In the genomic region with DNA sequence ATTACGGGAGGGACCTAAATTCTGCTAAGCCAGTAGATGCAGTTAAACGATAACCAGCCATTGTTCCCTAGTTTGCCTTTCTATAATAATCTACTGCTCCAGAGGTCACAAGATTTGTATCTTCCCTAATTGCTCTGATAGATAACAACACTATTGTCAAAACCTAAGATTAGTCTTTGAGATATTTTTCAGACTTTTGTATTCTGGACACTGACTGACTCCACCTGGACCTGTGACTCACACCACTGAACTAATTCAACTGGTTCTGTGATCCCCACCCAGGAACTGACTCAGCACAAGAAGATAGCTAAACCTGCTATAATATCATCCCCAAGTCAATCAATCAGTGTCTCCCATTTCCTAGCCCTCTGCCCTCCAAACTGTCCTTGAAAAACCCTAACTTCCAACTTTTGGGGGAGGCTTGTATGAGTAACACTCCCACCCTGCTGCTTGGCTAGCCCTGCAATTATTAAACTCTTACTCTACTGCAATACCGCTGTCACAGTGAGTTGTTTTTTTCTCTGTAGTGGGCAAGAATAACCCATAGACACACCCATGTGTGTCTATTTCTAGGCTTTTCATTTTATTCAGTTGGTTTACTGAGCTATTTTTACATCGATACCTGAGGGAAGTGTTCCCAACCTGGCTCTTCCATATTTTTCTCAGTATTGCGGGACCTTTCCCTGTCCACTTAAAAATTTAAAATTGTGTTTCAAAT, we compare ENCODE assay signal across 2 cellular contexts.
TF ChIP-seq lines count a peak whose summit lies in the region.

No MANE protein-coding gene starts in this region.

TF ChIP-seq in HepG2, 621 proteins besides CTCF, POLR2A, EP300 and RAD21:
- TF ChIP-seq, protein P1, sequence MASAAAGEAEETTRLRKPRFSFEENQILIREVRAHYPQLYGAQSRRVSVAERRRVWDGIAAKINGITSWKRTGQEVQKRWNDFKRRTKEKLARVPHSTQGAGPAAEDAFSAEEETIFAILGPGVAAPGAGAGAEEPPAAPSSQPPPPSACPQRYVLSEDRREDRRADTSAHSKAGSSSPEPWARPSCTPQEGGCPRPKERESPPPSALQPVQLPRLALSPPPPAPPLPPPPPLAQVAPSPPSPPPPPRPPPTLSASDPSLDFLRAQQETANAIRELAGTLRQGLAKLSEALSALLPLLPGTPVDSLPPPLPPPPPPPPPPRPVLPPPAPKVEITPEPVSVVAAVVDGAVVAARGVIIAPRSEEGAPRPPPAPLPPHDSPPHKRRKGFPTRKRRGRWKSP (CRISPR knock-in tag; IDR thresholded peaks at IDR 0.05) = no peak

TF ChIP-seq in WTC11, 78 proteins besides CTCF, POLR2A, EP300 and RAD21 (continued from another document):
- TF ChIP-seq, protein P2, sequence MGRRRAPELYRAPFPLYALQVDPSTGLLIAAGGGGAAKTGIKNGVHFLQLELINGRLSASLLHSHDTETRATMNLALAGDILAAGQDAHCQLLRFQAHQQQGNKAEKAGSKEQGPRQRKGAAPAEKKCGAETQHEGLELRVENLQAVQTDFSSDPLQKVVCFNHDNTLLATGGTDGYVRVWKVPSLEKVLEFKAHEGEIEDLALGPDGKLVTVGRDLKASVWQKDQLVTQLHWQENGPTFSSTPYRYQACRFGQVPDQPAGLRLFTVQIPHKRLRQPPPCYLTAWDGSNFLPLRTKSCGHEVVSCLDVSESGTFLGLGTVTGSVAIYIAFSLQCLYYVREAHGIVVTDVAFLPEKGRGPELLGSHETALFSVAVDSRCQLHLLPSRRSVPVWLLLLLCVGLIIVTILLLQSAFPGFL (CRISPR knock-in tag; IDR thresholded peaks at IDR 0.05; ENCODE audit: borderline replicate concordance) = no peak
- TF ChIP-seq ZNF423 (CRISPR knock-in tag; IDR thresholded peaks at IDR 0.05) = no peak
- TF ChIP-seq ZNF121 (CRISPR knock-in tag; IDR thresholded peaks at IDR 0.05) = no peak
- TF ChIP-seq, protein P3, sequence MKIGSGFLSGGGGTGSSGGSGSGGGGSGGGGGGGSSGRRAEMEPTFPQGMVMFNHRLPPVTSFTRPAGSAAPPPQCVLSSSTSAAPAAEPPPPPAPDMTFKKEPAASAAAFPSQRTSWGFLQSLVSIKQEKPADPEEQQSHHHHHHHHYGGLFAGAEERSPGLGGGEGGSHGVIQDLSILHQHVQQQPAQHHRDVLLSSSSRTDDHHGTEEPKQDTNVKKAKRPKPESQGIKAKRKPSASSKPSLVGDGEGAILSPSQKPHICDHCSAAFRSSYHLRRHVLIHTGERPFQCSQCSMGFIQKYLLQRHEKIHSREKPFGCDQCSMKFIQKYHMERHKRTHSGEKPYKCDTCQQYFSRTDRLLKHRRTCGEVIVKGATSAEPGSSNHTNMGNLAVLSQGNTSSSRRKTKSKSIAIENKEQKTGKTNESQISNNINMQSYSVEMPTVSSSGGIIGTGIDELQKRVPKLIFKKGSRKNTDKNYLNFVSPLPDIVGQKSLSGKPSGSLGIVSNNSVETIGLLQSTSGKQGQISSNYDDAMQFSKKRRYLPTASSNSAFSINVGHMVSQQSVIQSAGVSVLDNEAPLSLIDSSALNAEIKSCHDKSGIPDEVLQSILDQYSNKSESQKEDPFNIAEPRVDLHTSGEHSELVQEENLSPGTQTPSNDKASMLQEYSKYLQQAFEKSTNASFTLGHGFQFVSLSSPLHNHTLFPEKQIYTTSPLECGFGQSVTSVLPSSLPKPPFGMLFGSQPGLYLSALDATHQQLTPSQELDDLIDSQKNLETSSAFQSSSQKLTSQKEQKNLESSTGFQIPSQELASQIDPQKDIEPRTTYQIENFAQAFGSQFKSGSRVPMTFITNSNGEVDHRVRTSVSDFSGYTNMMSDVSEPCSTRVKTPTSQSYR (CRISPR knock-in tag; IDR thresholded peaks at IDR 0.05) = no peak
- TF ChIP-seq ZMAT4 (CRISPR knock-in tag; IDR thresholded peaks at IDR 0.05) = no peak
- no peak for TF ChIP-seq JAZF1 (CRISPR knock-in tag; IDR thresholded peaks at IDR 0.05)
- TF ChIP-seq CDX4 (CRISPR knock-in tag; IDR thresholded peaks at IDR 0.05; ENCODE audit: borderline replicate concordance) = no peak
- TF ChIP-seq ZNF671 (CRISPR knock-in tag; IDR thresholded peaks at IDR 0.05) = no peak
- TF ChIP-seq, protein P4, sequence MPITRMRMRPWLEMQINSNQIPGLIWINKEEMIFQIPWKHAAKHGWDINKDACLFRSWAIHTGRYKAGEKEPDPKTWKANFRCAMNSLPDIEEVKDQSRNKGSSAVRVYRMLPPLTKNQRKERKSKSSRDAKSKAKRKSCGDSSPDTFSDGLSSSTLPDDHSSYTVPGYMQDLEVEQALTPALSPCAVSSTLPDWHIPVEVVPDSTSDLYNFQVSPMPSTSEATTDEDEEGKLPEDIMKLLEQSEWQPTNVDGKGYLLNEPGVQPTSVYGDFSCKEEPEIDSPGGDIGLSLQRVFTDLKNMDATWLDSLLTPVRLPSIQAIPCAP (CRISPR knock-in tag; IDR thresholded peaks at IDR 0.05) = no peak
TF ChIP-seq in WTC11: peak in this region for 0.
